Comparison of ENCODE assay signal across 38 cellular contexts in the genomic region with DNA sequence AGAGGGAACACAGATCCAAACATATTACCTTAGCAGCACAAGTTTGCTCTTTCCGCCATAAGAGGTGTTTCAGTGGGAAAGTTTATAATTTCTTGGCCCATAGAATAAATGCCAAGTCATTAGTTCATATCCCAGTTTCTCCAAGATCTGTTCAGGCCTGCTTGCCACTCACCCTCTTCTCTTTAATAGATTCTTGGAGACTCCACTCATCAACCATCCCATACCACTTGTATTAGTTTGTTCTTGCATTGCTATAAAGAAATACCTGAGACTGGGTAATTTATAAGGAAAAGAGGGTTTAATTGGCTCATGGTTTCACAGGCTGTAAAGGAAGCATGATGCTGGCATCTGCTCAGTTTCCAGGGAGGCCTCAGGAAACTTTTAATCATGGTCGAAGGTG.
"Had no signal": no experiment of that assay in that cellular context is flagged by ENCODE, and none has a peak within 500 bp of the region (broad histone marks: within the 10 kb centered on the region; RNA-seq: fewer than 3 reads in every experiment).

No MANE protein-coding gene starts in this region.

- H3K9me3 Mint-ChIP-seq: activated CD4-positive, alpha-beta memory T cell treated with anti-CD3 and anti-CD28 coated beads, Interleukin-2, amount 10 ng/mL, durations not matched to agents 7 days and 5 days; activated CD4-positive, alpha-beta T cell treated with anti-CD3 and anti-CD28 coated beads, Interleukin-2, amount 10 ng/mL, durations not matched to agents 7 days and 5 days; activated naive CD4-positive, alpha-beta T cell treated with anti-CD3 and anti-CD28 coated beads, Interleukin-2, amount 50 U/mL, for 72 hours; activated naive CD8-positive, alpha-beta T cell treated with anti-CD3 and anti-CD28 coated beads for 36 hours; activated T-cell treated with anti-CD3 and anti-CD28 coated beads, Interleukin-2, amount 50 U/mL, for 24 hours; activated T-helper 2 cell treated with anti-CD3 and anti-CD28 coated beads, Interferon-gamma antibody, Interleukin-2, Interleukin-4, amounts not matched to agents 10 μg/mL and 5 μg/mL and 100 μg/mL, durations not matched to agents 14 hours and 24 hours and 36 hours; central memory CD8-positive, alpha-beta T cell; T-helper 1 cell treated with Interleukin-12 subunit alpha and Interleukin-12 subunit beta and Interleukin-4 antibody, amounts not matched to agents 30 μg/mL and 1 μg/mL, for 36 hours; T-helper 2 cell treated with Interferon-gamma antibody and Interleukin-4, amounts not matched to agents 5 μg/mL and 100 μg/mL, for 36 hours had no signal

- ATAC-seq: activated CD4-positive, CD25-positive, alpha-beta regulatory T cell treated with anti-CD3 and anti-CD28 coated beads, Interleukin-2, amount 50 U/mL, for 24 hours; activated CD8-positive, alpha-beta memory T cell treated with anti-CD3 and anti-CD28 coated beads, Interleukin-2, amount 10 ng/mL, durations not matched to agents 7 days and 5 days; activated CD8-positive, alpha-beta T cell treated with anti-CD3 and anti-CD28 coated beads, Interleukin-2, amount 10 ng/mL, durations not matched to agents 7 days and 5 days; activated naive CD4-positive, alpha-beta T cell treated with anti-CD3 and anti-CD28 coated beads, Interleukin-2, amount 50 U/mL, for 72 hours; WTC11 had no signal

- DNase-seq: activated CD4-positive, alpha-beta memory T cell treated with anti-CD3 and anti-CD28 coated beads, Interleukin-2, amount 10 ng/mL, durations not matched to agents 7 days and 5 days; activated CD4-positive, alpha-beta T cell treated with anti-CD3 and anti-CD28 coated beads for 1 hour; activated CD4-positive, alpha-beta T cell treated with anti-CD3 and anti-CD28 coated beads for 4 hours; activated CD4-positive, alpha-beta T cell treated with anti-CD3 and anti-CD28 coated beads, Interleukin-2, amount 10 ng/mL, durations not matched to agents 7 days and 5 days; activated CD4-positive, alpha-beta T cell treated with anti-CD3 and anti-CD28 coated beads, Interleukin-2, amount 50 U/mL, for 48 hours; activated CD4-positive, CD25-positive, alpha-beta regulatory T cell; activated CD8-positive, alpha-beta memory T cell treated with anti-CD3 and anti-CD28 coated beads for 24 hours; activated CD8-positive, alpha-beta memory T cell treated with anti-CD3 and anti-CD28 coated beads, Interleukin-2, amount 10 ng/mL, durations not matched to agents 7 days and 5 days; activated CD8-positive, alpha-beta memory T cell treated with anti-CD3 and anti-CD28 coated beads, Interleukin-2, amount 50 U/mL, for 48 hours; activated CD8-positive, alpha-beta T cell treated with anti-CD3 and anti-CD28 coated beads, Interleukin-2, amount 10 ng/mL, durations not matched to agents 7 days and 5 days; activated effector memory CD4-positive, alpha-beta T cell treated with Interleukin-2 at 50 U/mL for 16 hours; activated gamma-delta T cell; activated naive CD4-positive, alpha-beta T cell treated with anti-CD3 and anti-CD28 coated beads, Interleukin-2, amount 50 U/mL, for 16 hours; activated naive CD4-positive, alpha-beta T cell treated with Interleukin-2 at 50 U/mL for 16 hours; activated naive CD8-positive, alpha-beta T cell treated with anti-CD3 and anti-CD28 coated beads for 36 hours; activated T-cell treated with anti-CD3 and anti-CD28 coated beads, Interleukin-2, amount 50 U/mL, for 24 hours; activated T-cell treated with anti-CD3 and anti-CD28 coated beads, Interleukin-2, amount 50 U/mL, for 48 hours; adrenal gland; amygdala; anterior cingulate cortex; caudate nucleus; cerebellar nuclear complex; SW 1271; T-helper 1 cell; T-helper 2 cell; T-helper 9 cell; WERI-Rb-1 had no signal

- H3K9me3 ChIP-seq: adrenal gland, ascending aorta had no signal

- H3K4me1 Mint-ChIP-seq: activated naive CD8-positive, alpha-beta T cell treated with anti-CD3 and anti-CD28 coated beads for 36 hours; brain; WTC11 had no signal

- H3K36me3 Mint-ChIP-seq: activated CD8-positive, alpha-beta memory T cell treated with anti-CD3 and anti-CD28 coated beads, Interleukin-2, amount 10 ng/mL, durations not matched to agents 7 days and 5 days; activated naive CD4-positive, alpha-beta T cell treated with anti-CD3 and anti-CD28 coated beads, Interleukin-2, amount 50 U/mL, for 72 hours; activated naive CD8-positive, alpha-beta T cell treated with anti-CD3 and anti-CD28 coated beads for 36 hours; brain had no signal

- H3K4me3 ChIP-seq: adrenal gland, ascending aorta, cardiac muscle cell had no signal

- H3K27ac Mint-ChIP-seq: activated CD4-positive, alpha-beta memory T cell treated with anti-CD3 and anti-CD28 coated beads, Interleukin-2, amount 10 ng/mL, durations not matched to agents 7 days and 5 days; activated CD4-positive, alpha-beta T cell treated with anti-CD3 and anti-CD28 coated beads, Interleukin-2, amount 10 ng/mL, durations not matched to agents 7 days and 5 days; activated CD8-positive, alpha-beta memory T cell treated with anti-CD3 and anti-CD28 coated beads, Interleukin-2, amount 10 ng/mL, durations not matched to agents 7 days and 5 days; activated CD8-positive, alpha-beta T cell treated with anti-CD3 and anti-CD28 coated beads, Interleukin-2, amount 10 ng/mL, durations not matched to agents 7 days and 5 days; activated naive CD4-positive, alpha-beta T cell treated with anti-CD3 and anti-CD28 coated beads, Interleukin-2, amount 50 U/mL, for 72 hours; activated naive CD8-positive, alpha-beta T cell treated with anti-CD3 and anti-CD28 coated beads for 36 hours; activated T-cell treated with anti-CD3 and anti-CD28 coated beads, Interleukin-2, amount 50 U/mL, for 24 hours; activated T-helper 2 cell treated with anti-CD3 and anti-CD28 coated beads, Interferon-gamma antibody, Interleukin-2, Interleukin-4, amounts not matched to agents 10 μg/mL and 5 μg/mL and 100 μg/mL, durations not matched to agents 14 hours and 24 hours and 36 hours; brain; T-helper 1 cell treated with Interleukin-12 subunit alpha and Interleukin-12 subunit beta and Interleukin-4 antibody, amounts not matched to agents 30 μg/mL and 1 μg/mL, for 36 hours; T-helper 2 cell treated with Interferon-gamma antibody and Interleukin-4, amounts not matched to agents 5 μg/mL and 100 μg/mL, for 36 hours; WTC11 had no signal

- H3K4me3 Mint-ChIP-seq: activated CD4-positive, alpha-beta memory T cell treated with anti-CD3 and anti-CD28 coated beads, Interleukin-2, amount 10 ng/mL, durations not matched to agents 7 days and 5 days; activated CD4-positive, alpha-beta T cell treated with anti-CD3 and anti-CD28 coated beads, Interleukin-2, amount 10 ng/mL, durations not matched to agents 7 days and 5 days; activated CD8-positive, alpha-beta memory T cell treated with anti-CD3 and anti-CD28 coated beads, Interleukin-2, amount 10 ng/mL, durations not matched to agents 7 days and 5 days; activated CD8-positive, alpha-beta T cell treated with anti-CD3 and anti-CD28 coated beads, Interleukin-2, amount 10 ng/mL, durations not matched to agents 7 days and 5 days; activated naive CD8-positive, alpha-beta T cell treated with anti-CD3 and anti-CD28 coated beads for 36 hours; activated T-cell treated with anti-CD3 and anti-CD28 coated beads, Interleukin-2, amount 50 U/mL, for 24 hours; brain; central memory CD8-positive, alpha-beta T cell; T-helper 1 cell treated with Interleukin-12 subunit alpha and Interleukin-12 subunit beta and Interleukin-4 antibody, amounts not matched to agents 30 μg/mL and 1 μg/mL, for 36 hours; T-helper 2 cell treated with Interferon-gamma antibody and Interleukin-4, amounts not matched to agents 5 μg/mL and 100 μg/mL, for 36 hours; WTC11 had no signal

- H3K27me3 Mint-ChIP-seq: activated naive CD8-positive, alpha-beta T cell treated with anti-CD3 and anti-CD28 coated beads for 36 hours; activated T-cell treated with anti-CD3 and anti-CD28 coated beads, Interleukin-2, amount 50 U/mL, for 24 hours; central memory CD8-positive, alpha-beta T cell had no signal

- H3K27me3 ChIP-seq: adrenal gland, ascending aorta, cardiac muscle cell had no signal

- H3K4me1 ChIP-seq: adrenal gland, ascending aorta had no signal

- H3K27ac ChIP-seq: adrenal gland, ascending aorta, cardiac muscle cell, WERI-Rb-1 had no signal

- H3K36me3 ChIP-seq: adrenal gland, ascending aorta, cardiac muscle cell, WERI-Rb-1 had no signal

- FAIRE-seq: TTC549 had no signal
